8 cellular contexts compared by ENCODE assay signal in genomic region chr7:111644595-111644994, GRCh38.
DNase-seq lines count a peak whose midpoint lies in the region; ATAC-seq and TF ChIP-seq lines count a peak whose summit lies in the region.
"Not testable (repeated sequence)": the region's sequence is repeated elsewhere in the genome, so short reads cannot be mapped to it uniquely, and the experiment has no call there.

No MANE protein-coding gene starts in this region.

- TF ChIP-seq CTCF in GM12873 (IDR thresholded peaks at IDR 0.05; ENCODE audit: insufficient read depth, low read depth, low read length, missing control alignments) (peak; percentile 23), chondrocyte (IDR thresholded peaks at IDR 0.05) (peak; percentile 47), retinal pigment epithelial cell (conservative IDR thresholded peaks at IDR 0.05; ENCODE audit: low read depth, low read length) (peak; percentile 15)
- TF ChIP-seq CTCF in NB4 (IDR thresholded peaks at IDR 0.05; ENCODE audit: low read depth, low read length), result not testable (repeated sequence)

- DNase-seq in ACHN (peak; percentile 28), NB4 (ENCODE audit: low read depth) (peak; percentile 21), RPMI8226 (peak; percentile 42), Right ventricle myocardium inferior (ENCODE audit: missing footprints) (peak; percentile 47)
- DNase-seq in activated CD4-positive, alpha-beta T cell treated with anti-CD3 and anti-CD28 coated beads for 48 hours, result peak; percentile 16
- not testable (repeated sequence) for DNase-seq in chondrocyte (ENCODE audit: low spot score); retinal pigment epithelial cell (ENCODE audit: low read depth)

- in situ Hi-C loops in ACHN (cut with HindIII; ENCODE audit: low pct_ligation_motif_present, low pct_unique_long_range_greater_than_20kb, low sequenced_read_pairs), result not testable (repeated sequence)

- H3K4me3 Mint-ChIP-seq in chondrocyte (ENCODE audit: unreplicated experiment), result not testable (repeated sequence)

- H3K27me3 Mint-ChIP-seq in chondrocyte (ENCODE audit: low read depth), result not testable (repeated sequence)

- not testable (repeated sequence) for H3K36me3 Mint-ChIP-seq in chondrocyte (ENCODE audit: low read depth)

- H3K4me1 Mint-ChIP-seq in chondrocyte (ENCODE audit: low read depth), result not testable (repeated sequence)

- not testable (repeated sequence) for TF ChIP-seq POLR2A in NB4 (IDR thresholded peaks at IDR 0.05; ENCODE audit: extremely low read depth, insufficient read length)

- ATAC-seq in Right ventricle myocardium inferior, result not testable (repeated sequence)

- intact Hi-C loops in Right ventricle myocardium inferior (cut with DNase I), result not testable (repeated sequence)

- H3K9me3 Mint-ChIP-seq in chondrocyte (ENCODE audit: low read depth), result not testable (repeated sequence)

- H3K4me3 ChIP-seq in NB4 (ENCODE audit: low read depth, low read length); retinal pigment epithelial cell (ENCODE audit: low read length): not testable (repeated sequence)

- H3K27ac Mint-ChIP-seq in chondrocyte (ENCODE audit: unreplicated experiment), result not testable (repeated sequence)
